Comparison of ENCODE assay signal across 1 cellular context in the genomic region with DNA sequence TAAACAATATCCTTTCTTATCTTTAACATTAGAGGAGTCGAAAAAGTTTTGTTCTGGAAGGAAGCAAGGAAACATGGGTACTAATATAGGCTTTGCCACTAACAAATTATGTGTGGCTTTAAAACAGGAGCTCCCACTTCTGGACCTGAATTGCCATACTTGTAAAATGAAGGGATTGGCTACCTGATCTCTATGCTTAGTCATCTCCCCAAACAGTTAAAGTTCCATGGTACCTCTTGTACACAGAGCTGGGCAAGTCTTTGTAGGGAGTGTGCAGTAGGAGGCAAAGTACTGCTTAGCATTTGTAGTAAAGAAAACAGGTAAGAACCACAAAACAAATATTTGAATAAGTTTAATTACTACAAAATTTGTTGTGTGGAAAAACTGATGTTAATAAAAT.
TF ChIP-seq lines count a peak whose summit lies in the region.

No MANE protein-coding gene starts in this region.

TF ChIP-seq in HepG2, 621 proteins besides CTCF, POLR2A, EP300 and RAD21 (continued from another document):
- TF ChIP-seq HMG20A (CRISPR knock-in tag; IDR thresholded peaks at IDR 0.05; ENCODE audit: borderline replicate concordance) (no peak), MEIS1 (CRISPR knock-in tag; IDR thresholded peaks at IDR 0.05; ENCODE audit: borderline replicate concordance) (no peak), ZNF121 (CRISPR knock-in tag; IDR thresholded peaks at IDR 0.05) (no peak), ZSCAN22 (CRISPR knock-in tag; IDR thresholded peaks at IDR 0.05) (no peak), BRCA1 (CRISPR knock-in tag; IDR thresholded peaks at IDR 0.05) (no peak)
- TF ChIP-seq, protein P1, sequence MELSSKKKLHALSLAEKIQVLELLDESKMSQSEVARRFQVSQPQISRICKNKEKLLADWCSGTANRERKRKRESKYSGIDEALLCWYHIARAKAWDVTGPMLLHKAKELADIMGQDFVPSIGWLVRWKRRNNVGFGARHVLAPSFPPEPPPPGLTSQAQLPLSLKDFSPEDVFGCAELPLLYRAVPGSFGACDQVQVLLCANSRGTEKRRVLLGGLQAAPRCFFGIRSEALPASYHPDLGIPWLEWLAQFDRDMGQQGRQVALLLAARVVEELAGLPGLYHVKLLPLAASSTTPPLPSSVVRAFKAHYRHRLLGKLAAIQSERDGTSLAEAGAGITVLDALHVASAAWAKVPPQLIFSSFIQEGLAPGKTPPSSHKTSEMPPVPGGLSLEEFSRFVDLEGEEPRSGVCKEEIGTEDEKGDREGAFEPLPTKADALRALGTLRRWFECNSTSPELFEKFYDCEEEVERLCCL (CRISPR knock-in tag; IDR thresholded peaks at IDR 0.05; ENCODE audit: borderline replicate concordance): no peak
TF ChIP-seq in HepG2: peak in this region for 10.
